Comparison of ENCODE assay signal across 27 cellular contexts in the genomic region with DNA sequence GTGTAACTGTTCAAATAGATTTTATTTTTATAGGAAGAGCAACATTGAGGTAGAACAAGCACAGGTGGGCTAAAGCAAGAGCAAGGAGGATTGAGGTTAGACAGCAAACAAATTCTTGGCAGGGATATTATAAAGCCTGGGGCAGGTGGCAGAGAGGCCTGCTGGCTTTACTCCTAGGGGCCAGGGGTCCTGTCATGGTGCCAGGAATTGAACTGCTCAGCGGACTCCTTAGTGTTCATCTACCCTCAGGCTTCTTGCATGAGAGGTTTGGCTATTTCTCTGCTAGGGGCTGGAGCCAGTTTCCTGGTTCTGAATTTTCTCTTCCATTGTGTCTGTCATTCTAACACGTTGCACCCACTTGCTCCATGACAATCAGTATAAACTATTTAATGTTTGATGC.
DNase-seq lines count a peak whose midpoint lies in the region; TF ChIP-seq lines count a peak whose summit lies in the region.
"Had no signal": no experiment of that assay in that cellular context is flagged by ENCODE, and none has a peak within 500 bp of the region (broad histone marks: within the 10 kb centered on the region; RNA-seq: fewer than 3 reads in every experiment).

No MANE protein-coding gene starts in this region.

- no peak overlapping the region for H3K27ac ChIP-seq in right atrium auricular region
- H3K27ac ChIP-seq: ascending aorta, BLaER1, colonic mucosa, epithelial cell of prostate, GM23248, thyroid gland had no signal

- TF ChIP-seq CTCF in type B pancreatic cell (conservative IDR thresholded peaks at IDR 0.05): no peak
- TF ChIP-seq CTCF in right atrium auricular region (IDR thresholded peaks at IDR 0.05): no peak

- no peak overlapping the region for H3K4me3 Mint-ChIP-seq in type B pancreatic cell
- H3K4me3 Mint-ChIP-seq: activated B cell treated with CpG ODN at 0.5 μM for 24 hours; activated CD4-positive, alpha-beta T cell treated with anti-CD3 and anti-CD28 coated beads, Interleukin-2, amount 10 ng/mL, durations not matched to agents 7 days and 5 days; activated naive CD8-positive, alpha-beta T cell treated with anti-CD3 and anti-CD28 coated beads, Interleukin-2, amount 10 ng/mL, durations not matched to agents 7 days and 5 days; activated T-cell treated with anti-CD3 and anti-CD28 coated beads, Interleukin-2, amount 50 U/mL, for 24 hours; natural killer cell had no signal

- no peaks in the 10 kb centered on the region for H3K36me3 ChIP-seq in right atrium auricular region
- H3K36me3 ChIP-seq: ascending aorta, BLaER1, colonic mucosa, thyroid gland had no signal

- peaks cover 34% of the 10 kb centered on the region for H3K27me3 Mint-ChIP-seq in type B pancreatic cell

- DNase-seq in DMS79 (lab: John Stamatoyannopoulos, UW): peak; percentile 93
- DNase-seq in NCI-H146 (lab: John Stamatoyannopoulos, UW): peak; percentile 83
- DNase-seq in NCI-H446 treated with DMSO at 0.1 percent for 48 hours (lab: John Stamatoyannopoulos, UW): peak; percentile 77
- peak; percentile 54 for DNase-seq in cerebellar cortex (ENCODE audit: low spot score)
- DNase-seq in type B pancreatic cell (ENCODE audit: extremely low spot score, unreplicated experiment): no peak
- DNase-seq in NCI-H1417 treated with DMSO at 0.1 percent for 48 hours (lab: John Stamatoyannopoulos, UW): no peak
- no peak for DNase-seq in right atrium auricular region (ENCODE audit: low spot score)
- DNase-seq: activated B cell treated with CpG ODN at 0.5 μM for 24 hours; activated CD4-positive, alpha-beta T cell treated with anti-CD3 and anti-CD28 coated beads, Interleukin-2, amount 10 ng/mL, durations not matched to agents 7 days and 5 days; activated gamma-delta T cell; activated naive CD8-positive, alpha-beta T cell treated with anti-CD3 and anti-CD28 coated beads, Interleukin-2, amount 10 ng/mL, durations not matched to agents 7 days and 5 days; activated T-cell treated with anti-CD3 and anti-CD28 coated beads, Interleukin-2, amount 50 U/mL, for 24 hours; colonic mucosa; DND-41; effector CD8-positive, alpha-beta T cell; GM23248; hippocampal formation; mucosa of descending colon; natural killer cell; NCI-H524 treated with DMSO at 0.1 percent for 48 hours; stimulated activated CD4-positive, alpha-beta T cell treated with anti-CD3 and anti-CD28 coated beads, Interleukin-4, amount 100 ng/mL, for 24 hours; thyroid gland had no signal

- H3K9me3 ChIP-seq in right atrium auricular region: no peaks in the 10 kb centered on the region
- H3K9me3 ChIP-seq: ascending aorta, BLaER1, colonic mucosa, mucosa of descending colon, thyroid gland had no signal

- no peaks in the 10 kb centered on the region for H3K36me3 Mint-ChIP-seq in type B pancreatic cell
- H3K36me3 Mint-ChIP-seq: activated naive CD8-positive, alpha-beta T cell treated with anti-CD3 and anti-CD28 coated beads, Interleukin-2, amount 10 ng/mL, durations not matched to agents 7 days and 5 days; natural killer cell had no signal

- no peak overlapping the region for H3K27ac Mint-ChIP-seq in type B pancreatic cell
- H3K27ac Mint-ChIP-seq: activated B cell treated with CpG ODN at 0.5 μM for 24 hours; activated CD4-positive, alpha-beta T cell treated with anti-CD3 and anti-CD28 coated beads, Interleukin-2, amount 10 ng/mL, durations not matched to agents 7 days and 5 days; activated naive CD8-positive, alpha-beta T cell treated with anti-CD3 and anti-CD28 coated beads, Interleukin-2, amount 10 ng/mL, durations not matched to agents 7 days and 5 days; activated T-cell treated with anti-CD3 and anti-CD28 coated beads, Interleukin-2, amount 50 U/mL, for 24 hours; natural killer cell had no signal

- H3K4me1 Mint-ChIP-seq in type B pancreatic cell (ENCODE audit: unreplicated experiment): peaks cover 26% of the 10 kb centered on the region
- H3K4me1 Mint-ChIP-seq: activated B cell treated with CpG ODN at 0.5 μM for 24 hours; activated naive CD8-positive, alpha-beta T cell treated with anti-CD3 and anti-CD28 coated beads, Interleukin-2, amount 10 ng/mL, durations not matched to agents 7 days and 5 days had no signal

- no peaks in the 10 kb centered on the region for H3K4me1 ChIP-seq in right atrium auricular region
- H3K4me1 ChIP-seq: ascending aorta, colonic mucosa, thyroid gland had no signal

- H3K9me3 Mint-ChIP-seq in type B pancreatic cell: peaks cover 4% of the 10 kb centered on the region
- H3K9me3 Mint-ChIP-seq: activated B cell treated with CpG ODN at 0.5 μM for 24 hours; activated CD4-positive, alpha-beta T cell treated with anti-CD3 and anti-CD28 coated beads, Interleukin-2, amount 10 ng/mL, durations not matched to agents 7 days and 5 days; activated naive CD8-positive, alpha-beta T cell treated with anti-CD3 and anti-CD28 coated beads, Interleukin-2, amount 10 ng/mL, durations not matched to agents 7 days and 5 days; activated T-cell treated with anti-CD3 and anti-CD28 coated beads, Interleukin-2, amount 50 U/mL, for 24 hours; natural killer cell had no signal

- no peaks in the 10 kb centered on the region for H3K27me3 ChIP-seq in right atrium auricular region
- H3K27me3 ChIP-seq: ascending aorta, BLaER1, colonic mucosa, thyroid gland had no signal

- H3K4me3 ChIP-seq in right atrium auricular region: no peak overlapping the region
- H3K4me3 ChIP-seq: ascending aorta, BLaER1, colonic mucosa, GM23248, K562, lung, mucosa of descending colon, thyroid gland had no signal

Comparison
In these comparisons a context has a peak if more than half of its experiments do, and no peak if none do; other contexts are left out.
1. DNase-seq: peak in DMS79 (single experiment), NCI-H146 (single experiment), NCI-H446 treated with DMSO at 0.1 percent for 48 hours (single experiment) and cerebellar cortex (single experiment); none in type B pancreatic cell (single experiment), NCI-H1417 treated with DMSO at 0.1 percent for 48 hours (single experiment) and right atrium auricular region (single experiment).